ENCODE assay signal across 25 cellular contexts in genomic region chr3:96069065-96069464, GRCh38.
DNase-seq lines count a peak whose midpoint lies in the region; ATAC-seq, FAIRE-seq and TF ChIP-seq lines count a peak whose summit lies in the region.
"Had no signal": no experiment of that assay in that cellular context is flagged by ENCODE, and none has a peak within 500 bp of the region (broad histone marks: within the 10 kb centered on the region; RNA-seq: fewer than 3 reads in every experiment).

No MANE protein-coding gene starts in this region.

- in situ Hi-C loops in ACHN (cut with HindIII; ENCODE audit: low pct_ligation_motif_present, low pct_unique_long_range_greater_than_20kb, low sequenced_read_pairs), result no loop called here

- WGBS in upper lobe of left lung, 2 donors, result 85 to 100% methylated on average over 1 of the region's 1 CpG
- 92 to 94% methylated on average over 1 of the region's 1 CpG for whole genome bisulfite sequencing in aorta, 2 donors

- intact Hi-C loops in Right ventricle myocardium inferior (cut with DNase I), result no loop called here
- intact Hi-C loops in aorta (cut with DNase I), result no loop called here

- TF ChIP-seq CTCF in right atrium auricular region (IDR thresholded peaks at IDR 0.05), result no peak
- no peak for TF ChIP-seq CTCF in osteoblast (IDR thresholded peaks at IDR 0.05; ENCODE audit: extremely low read depth, low read depth, low read length)
- no peak for TF ChIP-seq CTCF in upper lobe of left lung (IDR thresholded peaks at IDR 0.05)

- H3K36me3 ChIP-seq in right atrium auricular region (no peaks in the 10 kb centered on the region), osteoblast (ENCODE audit: insufficient read depth, low read length) (no peaks in the 10 kb centered on the region), upper lobe of left lung (no peaks in the 10 kb centered on the region), aorta (ENCODE audit: control insufficient read depth in 1 of 2, insufficient read depth in 2 of 2, low read length in 1 of 2) (no peaks in the 10 kb centered on the region)
- H3K36me3 ChIP-seq: BE2C, BLaER1 had no signal

- H3K4me3 ChIP-seq in right atrium auricular region (no peak overlapping the region), osteoblast (ENCODE audit: insufficient read depth, low read length) (no peak overlapping the region), upper lobe of left lung (no peak overlapping the region), aorta (ENCODE audit: low read length in 2 of 2) (no peak overlapping the region)
- H3K4me3 ChIP-seq: A549, BLaER1, GM12878 had no signal

- no peak overlapping the region for H2AFZ ChIP-seq in osteoblast (ENCODE audit: low read length)

- TF ChIP-seq POLR2A in upper lobe of left lung (IDR thresholded peaks at IDR 0.05) (no peak), GM12892 (IDR thresholded peaks at IDR 0.05; ENCODE audit: low read depth, low read length) (no peak)

- no peaks in the 10 kb centered on the region for H4K20me1 ChIP-seq in osteoblast (ENCODE audit: insufficient read depth, low read length)
- H4K20me1 ChIP-seq: BLaER1 had no signal

- H3K9me3 ChIP-seq in right atrium auricular region (no peaks in the 10 kb centered on the region), osteoblast (ENCODE audit: low read depth, low read length) (no peaks in the 10 kb centered on the region), upper lobe of left lung (peaks cover 0 to 5% (median 0%) of the 10 kb centered on the region in 4 donors), aorta (ENCODE audit: control insufficient read depth, low read length) (peaks cover 4% of the 10 kb centered on the region)
- H3K9me3 ChIP-seq: A549, BE2C had no signal

- H3K27me3 ChIP-seq in right atrium auricular region (no peaks in the 10 kb centered on the region), osteoblast (ENCODE audit: insufficient read depth, low read length) (no peaks in the 10 kb centered on the region), upper lobe of left lung (no peaks in the 10 kb centered on the region), aorta (ENCODE audit: control insufficient read depth in 1 of 2, insufficient read depth in 2 of 2, low read length in 1 of 2) (no peaks in the 10 kb centered on the region)
- H3K27me3 ChIP-seq: BE2C, BLaER1 had no signal

- H3K27ac ChIP-seq in right atrium auricular region (no peak overlapping the region), osteoblast (ENCODE audit: low read depth, low read length) (no peak overlapping the region), upper lobe of left lung (no peak overlapping the region), aorta (ENCODE audit: low read depth in 1 of 2, low read length in 2 of 2) (no peak overlapping the region)
- H3K27ac ChIP-seq: 22Rv1, A549, BLaER1 had no signal

- no peak for DNase-seq in Right ventricle myocardium inferior (ENCODE audit: missing footprints)
- DNase-seq in right atrium auricular region (ENCODE audit: low spot score), result no peak
- DNase-seq in osteoblast (ENCODE audit: insufficient read length, low spot score, missing footprints), result peak; percentile 18
- no peak for DNase-seq in upper lobe of left lung
- DNase-seq in aorta, result no peak
- DNase-seq in GM12892 (ENCODE audit: insufficient read length), result no peak
- DNase-seq in ACHN, result no peak
- DNase-seq: BE2C; C1 segment of cervical spinal cord; CD4-positive, alpha-beta memory T cell; CD4-positive, CD25-positive, alpha-beta regulatory T cell; CD8-positive, alpha-beta memory T cell; COR-L47; DMS 273 treated with DMSO at 0.1 percent for 48 hours; DMS153; DMS79; DND-41; EL; GDM1 had no signal

- no peaks in the 10 kb centered on the region for H3K4me1 ChIP-seq in right atrium auricular region
- no peaks in the 10 kb centered on the region for H3K4me1 ChIP-seq in osteoblast (ENCODE audit: insufficient read depth, low read length)
- H3K4me1 ChIP-seq in upper lobe of left lung, result no peaks in the 10 kb centered on the region
- no peaks in the 10 kb centered on the region for H3K4me1 ChIP-seq in aorta (ENCODE audit: control insufficient read depth in 1 of 2, insufficient read depth in 2 of 2, low read length in 2 of 2)
- H3K4me1 ChIP-seq: A549, BE2C, BLaER1 had no signal

- no peak for TF ChIP-seq EP300 in upper lobe of left lung (IDR thresholded peaks at IDR 0.05)

- H3K4me2 ChIP-seq in osteoblast (ENCODE audit: insufficient read depth, low read length), result no peak overlapping the region
- H3K4me2 ChIP-seq: A549, BLaER1 had no signal

- ATAC-seq in Right ventricle myocardium inferior (peak; percentile 8), upper lobe of left lung (ENCODE audit: low FRiP score in 2 of 2) (peak; percentile 29 to 66), aorta (ENCODE audit: low FRiP score) (peak; percentile 50), GM21786 (IDR thresholded peaks at IDR 0.05; ENCODE audit: unreplicated experiment) (no peak)
- ATAC-seq: A549, GM12878 had no signal

- no peak for FAIRE-seq in GM12892 (lab: Jason Lieb, UNC)
- FAIRE-seq: A549, GM12878, GM19239 had no signal

- no peaks in the 10 kb centered on the region for H3K79me2 ChIP-seq in osteoblast (ENCODE audit: insufficient read depth, low read length)
